1 cellular context compared by ENCODE assay signal in genomic region chr2:239355139-239355538, GRCh38.
TF ChIP-seq lines count a peak whose summit lies in the region.

No MANE protein-coding gene starts in this region.

TF ChIP-seq in SK-N-SH, 30 proteins besides CTCF, POLR2A, EP300 and RAD21 (continued from another document):
- TF ChIP-seq, protein P1, sequence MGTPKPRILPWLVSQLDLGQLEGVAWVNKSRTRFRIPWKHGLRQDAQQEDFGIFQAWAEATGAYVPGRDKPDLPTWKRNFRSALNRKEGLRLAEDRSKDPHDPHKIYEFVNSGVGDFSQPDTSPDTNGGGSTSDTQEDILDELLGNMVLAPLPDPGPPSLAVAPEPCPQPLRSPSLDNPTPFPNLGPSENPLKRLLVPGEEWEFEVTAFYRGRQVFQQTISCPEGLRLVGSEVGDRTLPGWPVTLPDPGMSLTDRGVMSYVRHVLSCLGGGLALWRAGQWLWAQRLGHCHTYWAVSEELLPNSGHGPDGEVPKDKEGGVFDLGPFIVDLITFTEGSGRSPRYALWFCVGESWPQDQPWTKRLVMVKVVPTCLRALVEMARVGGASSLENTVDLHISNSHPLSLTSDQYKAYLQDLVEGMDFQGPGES (IDR thresholded peaks at IDR 0.05; ENCODE audit: low read depth, low read length): no peak
- TF ChIP-seq TAF1 (IDR thresholded peaks at IDR 0.05; ENCODE audit: borderline replicate concordance, low read depth, low read length) (no peak), RCOR1 (IDR thresholded peaks at IDR 0.05; ENCODE audit: low read length) (no peak), YY1 (IDR thresholded peaks at IDR 0.05; ENCODE audit: low read depth) (no peak), USF1 (IDR thresholded peaks at IDR 0.05; ENCODE audit: borderline replicate concordance, low read depth) (no peak), NRF1 (IDR thresholded peaks at IDR 0.05; ENCODE audit: low read depth, low read length) (no peak), NFIC (IDR thresholded peaks at IDR 0.05; ENCODE audit: borderline replicate concordance) (no peak), RXRA (IDR thresholded peaks at IDR 0.05; ENCODE audit: borderline replicate concordance, low read depth) (no peak), FOSL2 (IDR thresholded peaks at IDR 0.05; ENCODE audit: borderline replicate concordance, low read depth) (no peak)
- TF ChIP-seq, protein P2, sequence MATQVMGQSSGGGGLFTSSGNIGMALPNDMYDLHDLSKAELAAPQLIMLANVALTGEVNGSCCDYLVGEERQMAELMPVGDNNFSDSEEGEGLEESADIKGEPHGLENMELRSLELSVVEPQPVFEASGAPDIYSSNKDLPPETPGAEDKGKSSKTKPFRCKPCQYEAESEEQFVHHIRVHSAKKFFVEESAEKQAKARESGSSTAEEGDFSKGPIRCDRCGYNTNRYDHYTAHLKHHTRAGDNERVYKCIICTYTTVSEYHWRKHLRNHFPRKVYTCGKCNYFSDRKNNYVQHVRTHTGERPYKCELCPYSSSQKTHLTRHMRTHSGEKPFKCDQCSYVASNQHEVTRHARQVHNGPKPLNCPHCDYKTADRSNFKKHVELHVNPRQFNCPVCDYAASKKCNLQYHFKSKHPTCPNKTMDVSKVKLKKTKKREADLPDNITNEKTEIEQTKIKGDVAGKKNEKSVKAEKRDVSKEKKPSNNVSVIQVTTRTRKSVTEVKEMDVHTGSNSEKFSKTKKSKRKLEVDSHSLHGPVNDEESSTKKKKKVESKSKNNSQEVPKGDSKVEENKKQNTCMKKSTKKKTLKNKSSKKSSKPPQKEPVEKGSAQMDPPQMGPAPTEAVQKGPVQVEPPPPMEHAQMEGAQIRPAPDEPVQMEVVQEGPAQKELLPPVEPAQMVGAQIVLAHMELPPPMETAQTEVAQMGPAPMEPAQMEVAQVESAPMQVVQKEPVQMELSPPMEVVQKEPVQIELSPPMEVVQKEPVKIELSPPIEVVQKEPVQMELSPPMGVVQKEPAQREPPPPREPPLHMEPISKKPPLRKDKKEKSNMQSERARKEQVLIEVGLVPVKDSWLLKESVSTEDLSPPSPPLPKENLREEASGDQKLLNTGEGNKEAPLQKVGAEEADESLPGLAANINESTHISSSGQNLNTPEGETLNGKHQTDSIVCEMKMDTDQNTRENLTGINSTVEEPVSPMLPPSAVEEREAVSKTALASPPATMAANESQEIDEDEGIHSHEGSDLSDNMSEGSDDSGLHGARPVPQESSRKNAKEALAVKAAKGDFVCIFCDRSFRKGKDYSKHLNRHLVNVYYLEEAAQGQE (IDR thresholded peaks at IDR 0.05; ENCODE audit: low read depth, low read length): no peak
- TF ChIP-seq, protein P3, sequence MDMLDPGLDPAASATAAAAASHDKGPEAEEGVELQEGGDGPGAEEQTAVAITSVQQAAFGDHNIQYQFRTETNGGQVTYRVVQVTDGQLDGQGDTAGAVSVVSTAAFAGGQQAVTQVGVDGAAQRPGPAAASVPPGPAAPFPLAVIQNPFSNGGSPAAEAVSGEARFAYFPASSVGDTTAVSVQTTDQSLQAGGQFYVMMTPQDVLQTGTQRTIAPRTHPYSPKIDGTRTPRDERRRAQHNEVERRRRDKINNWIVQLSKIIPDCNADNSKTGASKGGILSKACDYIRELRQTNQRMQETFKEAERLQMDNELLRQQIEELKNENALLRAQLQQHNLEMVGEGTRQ (IDR thresholded peaks at IDR 0.05; ENCODE audit: borderline replicate concordance, low read depth, low read length): no peak
